In the genomic region with DNA sequence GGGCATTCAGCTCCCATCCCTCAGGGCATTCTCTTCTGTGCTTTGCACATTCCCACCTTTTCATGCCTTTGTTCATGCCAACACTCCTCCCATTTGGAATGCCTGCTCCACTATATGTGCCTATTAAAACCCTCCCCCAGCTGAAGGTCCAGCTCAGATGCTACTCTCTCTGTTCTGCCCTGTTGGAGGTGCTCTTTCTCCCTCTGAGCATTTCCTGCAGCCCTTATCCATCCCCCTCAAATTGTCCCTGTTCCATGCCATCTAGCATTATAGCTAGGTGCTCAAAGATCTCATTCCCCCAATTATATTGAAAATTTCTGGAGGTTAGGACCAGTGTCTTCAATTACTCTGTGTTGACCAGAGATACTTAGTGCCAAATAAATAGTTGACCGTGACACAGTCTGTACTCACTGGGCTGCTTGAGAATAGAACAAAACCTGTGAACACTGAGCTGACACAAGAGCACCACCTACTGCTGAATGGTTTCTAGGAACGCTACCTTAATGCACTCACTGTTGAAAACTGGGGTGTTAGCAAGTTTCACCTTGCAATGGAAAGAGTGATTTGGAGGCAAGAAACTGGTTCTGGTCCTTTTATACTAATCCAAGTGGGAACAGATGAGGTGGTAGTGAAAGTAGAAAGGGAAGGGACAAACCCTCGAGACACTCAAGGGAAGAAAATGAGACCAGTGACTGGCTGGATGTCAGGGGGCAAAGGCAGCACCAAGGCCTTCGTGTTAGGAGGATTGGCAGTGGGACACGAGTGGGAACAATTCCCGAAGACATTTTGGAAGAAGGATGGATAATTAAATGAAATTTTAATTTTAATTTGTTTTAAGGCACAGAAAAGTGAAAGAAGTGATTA, we compare ENCODE assay signal across 9 cellular contexts.
DNase-seq lines count a peak whose midpoint lies in the region; ATAC-seq and TF ChIP-seq lines count a peak whose summit lies in the region.
"Had no signal": no experiment of that assay in that cellular context is flagged by ENCODE, and none has a peak within 500 bp of the region (broad histone marks: within the 10 kb centered on the region; RNA-seq: fewer than 3 reads in every experiment).

No MANE protein-coding gene starts in this region.

- ATAC-seq in GM19351 (IDR thresholded peaks at IDR 0.05; ENCODE audit: unreplicated experiment) (no peak), HG03432 (IDR thresholded peaks at IDR 0.05; ENCODE audit: unreplicated experiment) (no peak), GM18511 (IDR thresholded peaks at IDR 0.05; ENCODE audit: unreplicated experiment) (no peak)

- TF ChIP-seq CTCF in lower leg skin (IDR thresholded peaks at IDR 0.05), result no peak

- no peak overlapping the region for H3K4me3 ChIP-seq in lower leg skin (ENCODE audit: low read depth, poor library complexity, severe bottlenecking)

- WGBS in lower leg skin, 2 donors, result 64 to 65% methylated on average over 6 of the region's 6 CpGs

- no peak for TF ChIP-seq POLR2A in lower leg skin (IDR thresholded peaks at IDR 0.05)

- DNase-seq in GM03348 (ENCODE audit: low spot score) (peak; percentile 71), MV-4-11 (lab: John Stamatoyannopoulos, UW) (peak; percentile 4), astrocyte of the hippocampus (ENCODE audit: low read depth, low spot score) (peak; percentile 64), kidney tubule cell (ENCODE audit: low spot score) (peak; percentile 61), lower leg skin (ENCODE audit: low spot score in 2 of 2) (no peak)
- DNase-seq: naive B cell had no signal

- intact Hi-C loops in lower leg skin (cut with DNase I; ENCODE audit: low total_unique reads), result loop anchor here (10.0 kb wide), 1 partner anchor 267 kb away; no protein-coding TSS in a partner anchor

Comparison
In these comparisons a context has a peak if more than half of its experiments do, and no peak if none do; other contexts are left out.
1. DNase-seq: peak in GM03348 (single experiment), MV-4-11 (single experiment), astrocyte of the hippocampus (single experiment) and kidney tubule cell (single experiment); none in lower leg skin (0 of 2).